Comparison of ENCODE assay signal across 1 cellular context in genomic region chr17:4740025-4740351, GRCh38.
TF ChIP-seq lines count a peak whose summit lies in the region.

No MANE protein-coding gene starts in this region.

TF ChIP-seq in IMR-90, 13 proteins besides CTCF, POLR2A, EP300 and RAD21:
- no peak for TF ChIP-seq RCOR1 (IDR thresholded peaks at IDR 0.05; ENCODE audit: insufficient replicate concordance, low read length)
- no peak for TF ChIP-seq BHLHE40 (IDR thresholded peaks at IDR 0.05; ENCODE audit: low read depth, low read length)
- TF ChIP-seq, protein P1, sequence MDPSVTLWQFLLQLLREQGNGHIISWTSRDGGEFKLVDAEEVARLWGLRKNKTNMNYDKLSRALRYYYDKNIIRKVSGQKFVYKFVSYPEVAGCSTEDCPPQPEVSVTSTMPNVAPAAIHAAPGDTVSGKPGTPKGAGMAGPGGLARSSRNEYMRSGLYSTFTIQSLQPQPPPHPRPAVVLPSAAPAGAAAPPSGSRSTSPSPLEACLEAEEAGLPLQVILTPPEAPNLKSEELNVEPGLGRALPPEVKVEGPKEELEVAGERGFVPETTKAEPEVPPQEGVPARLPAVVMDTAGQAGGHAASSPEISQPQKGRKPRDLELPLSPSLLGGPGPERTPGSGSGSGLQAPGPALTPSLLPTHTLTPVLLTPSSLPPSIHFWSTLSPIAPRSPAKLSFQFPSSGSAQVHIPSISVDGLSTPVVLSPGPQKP (IDR thresholded peaks at IDR 0.05; ENCODE audit: borderline replicate concordance, low read depth, low read length) = no peak
- TF ChIP-seq CEBPB (IDR thresholded peaks at IDR 0.05; ENCODE audit: low read depth, low read length) = no peak
- no peak for TF ChIP-seq RFX5 (IDR thresholded peaks at IDR 0.05; ENCODE audit: low read depth, low read length)
